Comparison of ENCODE assay signal across 7 cellular contexts in genomic region chr10:101066146-101066889, GRCh38. TPM values are rescaled to one million over a fixed set of nuclear protein-coding genes. Genes with fewer than 3 reads are reported as not detected.
DNase-seq lines count a peak whose midpoint lies in the region; TF ChIP-seq lines count a peak whose summit lies in the region.

No MANE protein-coding gene starts in this region.

- H3K27me3 ChIP-seq in Karpas-422 (ENCODE audit: low read length) = no peaks in the 10 kb centered on the region

- TF ChIP-seq CTCF in GM12865 (IDR thresholded peaks at IDR 0.05; ENCODE audit: insufficient read depth, low read depth, low read length, missing control alignments) (peak; percentile 43), brain (conservative IDR thresholded peaks at IDR 0.05) (peak; percentile 38 to 41)

- no peak overlapping the region for H2AFZ ChIP-seq in Karpas-422 (ENCODE audit: low read length)

- peaks cover 24% of the 10 kb centered on the region for H3K79me2 ChIP-seq in Karpas-422 (ENCODE audit: low read length)

- peaks cover 0 to 5% (median 0%) of the 10 kb centered on the region in 5 experiments for H3K9me3 Mint-ChIP-seq in brain

- no peaks in the 10 kb centered on the region for H3K36me3 Mint-ChIP-seq in brain

- peak overlapping the region; percentile 74 for H3K4me3 ChIP-seq in GM12865 (ENCODE audit: low read depth, low read length)
- H3K4me3 ChIP-seq in Karpas-422 (ENCODE audit: low read length) = peak overlapping the region; percentile 80
- H3K4me3 ChIP-seq in iPS-18c (ENCODE audit: insufficient read depth, low read depth, low read length) = peak overlapping the region; percentile 50
- peak overlapping the region; percentile 23 to 55 (median 43) for H3K4me3 ChIP-seq in skin epidermis

- no peaks in the 10 kb centered on the region for H3K36me3 ChIP-seq in Karpas-422 (ENCODE audit: insufficient read depth, low read length)

- H3K27me3 Mint-ChIP-seq in brain = peaks cover 90% of the 10 kb centered on the region

- H3K4me3 Mint-ChIP-seq in brain = peak overlapping the region; percentile 83 to 91 (median 88)

- peaks cover 88% of the 10 kb centered on the region for H3K4me1 ChIP-seq in Karpas-422 (ENCODE audit: low read length)

- peak overlapping the region in 1 of 5 experiments; percentile 77 for H3K27ac Mint-ChIP-seq in brain

- DNase-seq in GM12865 (ENCODE audit: low read depth) (peak; percentile 68), Karpas-422 (peak; percentile 94), SW 1271 (lab: John Stamatoyannopoulos, UW) (peak; percentile 53 to 81), NCI-H2107 (lab: John Stamatoyannopoulos, UW) (no peak)

- H3K27ac ChIP-seq in Karpas-422 (ENCODE audit: low read length) = peak overlapping the region; percentile 98
- peak overlapping the region in 16 of 21 experiments; percentile 3 to 72 (median 47) for H3K27ac ChIP-seq in skin epidermis

- H3K9ac ChIP-seq in Karpas-422 (ENCODE audit: low read length) = peak overlapping the region; percentile 88

- H3K4me1 Mint-ChIP-seq in brain = peaks cover 47% of the 10 kb centered on the region

- H3K9me3 ChIP-seq in Karpas-422 (ENCODE audit: low read length) (no peaks in the 10 kb centered on the region), iPS-18c (ENCODE audit: control insufficient read depth, insufficient read depth, low read length) (peaks cover 1% of the 10 kb centered on the region)

- H3K9me2 ChIP-seq in Karpas-422 (replicated peaks; ENCODE audit: insufficient read depth, low read length) = no peaks in the 10 kb centered on the region

- peak overlapping the region; percentile 81 for H3K4me2 ChIP-seq in Karpas-422 (ENCODE audit: low read depth, low read length, poor library complexity, severe bottlenecking)

- no peaks in the 10 kb centered on the region for H4K20me1 ChIP-seq in Karpas-422 (ENCODE audit: insufficient read depth, low read depth, low read length)

RNA-seq across cellular contexts. Expression of gene KAZALD1, which starts 4.5 kb away (rescaled TPM):
- 21.5 and 50.1 TPM in 2 replicates for total RNA-seq in Karpas-422 (2014; rRNA removed; shearing (Covaris generic); ENCODE audit: low replicate concordance)
- 5.0 TPM for polyA plus RNA-seq in brain (ENCODE audit: insufficient read depth, low read depth, low replicate concordance)

RNA-seq across cellular contexts. Expression of gene SFXN3, which starts 35.3 kb away (rescaled TPM):
- total RNA-seq in Karpas-422 (2014; rRNA removed; shearing (Covaris generic); ENCODE audit: low replicate concordance) = 8.5 and 13.6 TPM in 2 replicates
- polyA plus RNA-seq in brain (ENCODE audit: insufficient read depth, low read depth, low replicate concordance) = 25.9 TPM

RNA-seq across cellular contexts. Expression of gene PDZD7, which starts 35.4 kb away (rescaled TPM):
- 2.6 and 3.0 TPM in 2 replicates for total RNA-seq in Karpas-422 (2014; rRNA removed; shearing (Covaris generic); ENCODE audit: low replicate concordance)
- 8.2 TPM for polyA plus RNA-seq in brain (ENCODE audit: insufficient read depth, low read depth, low replicate concordance)
